ENCODE assay signal across 8 cellular contexts in the genomic region with DNA sequence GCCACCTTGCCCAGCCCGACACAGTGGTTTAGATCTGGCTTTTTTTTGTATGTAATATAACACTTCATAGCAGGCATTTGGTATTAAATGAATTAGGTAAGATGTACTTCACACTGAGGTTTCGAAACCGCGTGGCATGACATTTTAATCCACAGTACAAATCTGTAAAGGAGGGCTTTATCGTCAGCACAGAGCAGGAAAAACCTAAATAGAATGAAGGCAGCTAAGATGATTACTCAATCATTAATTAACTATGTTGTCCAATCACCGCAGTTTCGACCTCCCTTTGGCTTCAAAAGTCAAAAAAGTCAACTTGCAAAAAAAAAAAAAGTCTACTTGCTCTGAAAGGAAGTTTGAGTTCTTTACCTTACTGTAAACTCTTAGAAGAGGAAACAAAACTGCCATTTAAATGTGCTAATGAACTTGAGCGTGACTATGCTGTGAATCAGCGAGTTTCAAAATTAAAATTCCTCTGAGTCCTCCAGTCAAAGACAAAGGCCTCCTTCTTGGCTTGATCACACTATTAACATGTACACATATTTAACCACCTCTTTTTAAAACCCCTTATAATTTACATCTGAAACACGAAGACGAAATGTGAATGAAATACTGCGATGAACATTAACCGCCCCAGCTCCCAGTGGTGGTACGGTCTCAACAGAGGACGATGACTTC. TPM values are rescaled to one million over a fixed set of nuclear protein-coding genes. Genes with fewer than 3 reads are reported as not detected.
DNase-seq lines count a peak whose midpoint lies in the region; ATAC-seq and TF ChIP-seq lines count a peak whose summit lies in the region.

No MANE protein-coding gene starts in this region.

- H3K4me3 ChIP-seq in AG04450 (ENCODE audit: low read depth, low read length), result peak overlapping the region; percentile 100

- ATAC-seq in GM18870 (IDR thresholded peaks at IDR 0.05; ENCODE audit: unreplicated experiment) (peak; percentile 35), HG03097 (IDR thresholded peaks at IDR 0.05; ENCODE audit: low FRiP score, unreplicated experiment) (peak; percentile 31)

- DNase-seq in AG04450 (ENCODE audit: low read depth, low spot score), result no peak
- peak; percentile 57 for DNase-seq in SIG-M5 (lab: John Stamatoyannopoulos, UW)
- no peak for DNase-seq in caudate nucleus (lab: John Stamatoyannopoulos, UW)
- peak; percentile 2 for DNase-seq in left kidney (ENCODE audit: low read depth, low spot score)
- DNase-seq in stimulated activated CD4-positive, alpha-beta T cell treated with anti-CD3 and anti-CD28 coated beads, TNF-alpha, amount 100 ng/mL, for 24 hours (ENCODE audit: low read depth in 3 of 3), result peak; percentile 11 to 28 (median 16)
- DNase-seq in COLO668 (lab: John Stamatoyannopoulos, UW; ENCODE audit: unreplicated experiment), result no peak

- peaks cover 4% of the 10 kb centered on the region; the same call in 1 of the 2 replicates for H3K9me3 ChIP-seq in AG04450 (ENCODE audit: control insufficient read depth, insufficient read depth, low read length)

- POLR2A ChIA-PET in AG04450 (lab: Yijun Ruan, JAX), result interaction anchor here (0.6 kb wide), 1 partner anchor 256 kb away, joined by 3 read pairs; no protein-coding TSS in a partner anchor

- CTCF ChIA-PET in AG04450 (lab: Charles Lee), result interaction anchor here (0.6 kb wide), 1 partner anchor 14 kb away, joined by 3 read pairs; no protein-coding TSS in a partner anchor

- no peaks in the 10 kb centered on the region for H3K27me3 ChIP-seq in AG04450 (ENCODE audit: control insufficient read depth, insufficient read depth, low read length)

- H3K27ac ChIP-seq in AG04450 (ENCODE audit: low read depth, low read length) (peak overlapping the region; percentile 98), caudate nucleus (ENCODE audit: low read depth, low read length) (peak overlapping the region; percentile 69)

- TF ChIP-seq CTCF in AG04450 (IDR thresholded peaks at IDR 0.05; ENCODE audit: low read depth, low read length), result no peak

RNA-seq across cellular contexts. Expression of gene SEC24A, which starts 0.7 kb away (rescaled TPM):
- 35.9 and 46.7 TPM in 2 replicates for polyA plus RNA-seq in AG04450 (2011; rRNA removed)
- polyA minus RNA-seq in AG04450 (2011; rRNA and poly(A)+ RNA removed), result 42.9 and 65.1 TPM in 2 replicates

RNA-seq across cellular contexts. Expression of gene SAR1B, which starts 15.3 kb away (rescaled TPM):
- polyA plus RNA-seq in AG04450 (2011; rRNA removed), result 63.8 and 81.6 TPM in 2 replicates
- polyA minus RNA-seq in AG04450 (2011; rRNA and poly(A)+ RNA removed), result 36.9 and 57.3 TPM in 2 replicates

Comparison
In these comparisons a context has a peak if more than half of its experiments do, and no peak if none do; other contexts are left out.
1. DNase-seq: peak in SIG-M5 (single experiment), left kidney (single experiment) and stimulated activated CD4-positive, alpha-beta T cell treated with anti-CD3 and anti-CD28 coated beads, TNF-alpha, amount 100 ng/mL, for 24 hours (3 of 3); none in AG04450 (single experiment), caudate nucleus (0 of 61) and COLO668 (single experiment).